25 cellular contexts compared by ENCODE assay signal in the genomic region with DNA sequence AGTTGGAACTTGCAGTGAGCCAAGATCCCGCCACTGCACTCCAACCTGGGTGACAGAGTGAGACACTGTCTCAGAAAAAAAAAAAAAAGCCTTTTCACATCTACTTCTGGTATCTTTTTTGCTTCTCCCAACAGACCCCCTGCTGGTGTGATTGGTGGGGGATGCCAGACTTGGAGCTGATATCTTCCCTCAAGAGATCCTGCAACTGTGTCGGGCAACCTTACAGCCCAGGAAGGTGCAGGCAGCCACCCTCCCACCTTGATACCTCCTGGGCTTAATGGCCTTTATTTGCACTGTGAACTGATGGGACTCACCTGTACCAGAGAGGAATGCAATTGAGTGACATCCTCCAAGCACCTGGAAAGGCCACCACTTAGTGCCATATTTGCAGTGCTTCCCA.
"Had no signal": no experiment of that assay in that cellular context is flagged by ENCODE, and none has a peak within 500 bp of the region (broad histone marks: within the 10 kb centered on the region; RNA-seq: fewer than 3 reads in every experiment).

No MANE protein-coding gene starts in this region.

- H3K9me3 Mint-ChIP-seq: immature natural killer cell had no signal

- DNase-seq: heart right ventricle; immature natural killer cell; left ventricle myocardium inferior; naive thymus-derived CD8-positive, alpha-beta T cell; nucleus accumbens; psoas muscle; right lobe of liver; stimulated activated CD4-positive, alpha-beta T cell treated with anti-CD3 and anti-CD28 coated beads, Interleukin-12 subunit alpha, Interleukin-12 subunit beta, amount 100 ng/mL, for 4 hours; stimulated activated CD4-positive, alpha-beta T cell treated with anti-CD3 and anti-CD28 coated beads, Interleukin-15, amount 100 ng/mL, for 24 hours; stimulated activated CD4-positive, alpha-beta T cell treated with anti-CD3 and anti-CD28 coated beads, Interleukin-2, amount 100 ng/mL, for 24 hours; stimulated activated CD4-positive, alpha-beta T cell treated with anti-CD3 and anti-CD28 coated beads, Interleukin-4, amount 100 ng/mL, for 1 hour; stimulated activated naive B cell treated with anti-CD40 and anti-IgM and Interleukin-4, amounts not matched to agents 10 μg/mL and 1 μg/mL and 100 μg/mL, for 72 hours; stimulated activated naive CD8-positive, alpha-beta T cell treated with anti-CD3 and anti-CD28 coated beads, Interleukin-15, Interleukin-2, amounts not matched to agents 100 U/mL and 50 U/mL, for 24 hours; stomach; testis; thyroid gland; transverse colon had no signal

- H3K4me3 Mint-ChIP-seq: immature natural killer cell; memory B cell; naive thymus-derived CD8-positive, alpha-beta T cell; nephron; neural crest cell; stimulated activated naive B cell treated with anti-CD40 and anti-IgM and Interleukin-4, amounts not matched to agents 10 μg/mL and 1 μg/mL and 100 μg/mL, for 72 hours had no signal

- H3K4me1 ChIP-seq: parathyroid adenoma, psoas muscle, right lobe of liver, testis, thyroid gland, vagina had no signal

- H3K4me1 Mint-ChIP-seq: memory B cell had no signal

- H3K27ac ChIP-seq: heart right ventricle, hepatocyte, left ventricle myocardium inferior, parathyroid adenoma, psoas muscle, right lobe of liver, skin epidermis, stomach, testis, thyroid gland, transverse colon, upper lobe of left lung, vagina had no signal

- H3K27ac Mint-ChIP-seq: immature natural killer cell; memory B cell; naive thymus-derived CD8-positive, alpha-beta T cell; nephron; stimulated activated naive B cell treated with anti-CD40 and anti-IgM and Interleukin-4, amounts not matched to agents 10 μg/mL and 1 μg/mL and 100 μg/mL, for 72 hours had no signal

- H3K9me3 ChIP-seq: right lobe of liver, testis, thyroid gland, transverse colon, upper lobe of left lung, vagina had no signal

- H3K4me2 ChIP-seq: hepatocyte had no signal

- H3K27me3 ChIP-seq: hepatocyte, right lobe of liver, testis, thyroid gland, transverse colon, upper lobe of left lung, vagina had no signal

- H3K79me2 ChIP-seq: hepatocyte, parathyroid adenoma had no signal

- H3K9ac ChIP-seq: parathyroid adenoma had no signal

- H2AFZ ChIP-seq: hepatocyte, parathyroid adenoma had no signal

- H3K36me3 Mint-ChIP-seq: immature natural killer cell; memory B cell; stimulated activated naive B cell treated with anti-CD40 and anti-IgM and Interleukin-4, amounts not matched to agents 10 μg/mL and 1 μg/mL and 100 μg/mL, for 72 hours had no signal
